Comparison of ENCODE assay signal across 8 cellular contexts in the genomic region with DNA sequence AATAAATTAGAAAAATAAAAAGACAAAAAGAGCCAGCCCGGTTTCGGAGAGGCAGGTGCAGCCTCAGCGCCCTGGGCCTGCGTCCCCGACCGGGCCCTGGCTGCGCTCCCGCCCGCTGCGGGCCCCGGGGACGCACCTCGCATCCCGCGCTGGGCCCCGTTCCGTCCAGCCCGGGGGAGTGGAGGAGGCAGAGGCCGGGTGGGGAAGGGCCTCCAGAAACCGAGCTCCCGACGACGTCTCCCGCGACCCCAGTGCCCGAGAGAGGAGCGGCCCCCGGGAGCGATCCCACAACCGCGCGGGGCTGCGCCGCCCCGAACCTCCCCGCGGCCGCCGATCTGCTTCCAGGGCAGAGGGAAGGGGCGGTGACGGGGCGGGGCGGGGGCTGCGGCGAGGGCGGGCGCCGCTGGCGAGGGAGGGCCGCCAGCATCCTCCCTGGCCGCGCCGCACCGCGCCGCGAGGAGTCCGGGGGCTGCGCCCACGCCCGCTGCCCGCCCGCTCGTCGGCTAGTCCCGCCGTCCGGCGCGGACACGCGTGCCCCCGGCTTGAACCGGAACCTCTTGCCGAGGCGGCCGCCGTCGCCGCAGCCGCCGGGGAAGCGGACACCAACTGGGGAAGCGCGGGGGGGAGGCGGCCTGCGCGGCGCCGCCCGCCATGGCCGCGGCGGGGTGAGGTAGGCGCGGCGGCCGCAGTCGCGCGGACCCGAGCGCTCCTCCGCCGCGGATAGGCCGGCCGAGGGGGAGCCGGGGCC. TPM values are rescaled to one million over a fixed set of nuclear protein-coding genes. Genes with fewer than 3 reads are reported as not detected.
DNase-seq lines count a peak whose midpoint lies in the region; ATAC-seq, FAIRE-seq and TF ChIP-seq lines count a peak whose summit lies in the region.

A gene (plus strand): TSS at position 426 of the 748 bp plus-strand sequence. CDS start 545 bp downstream, outside the sequence.

- no peaks in the 10 kb centered on the region; the same call in 1 of the 2 replicates for H3K27me3 ChIP-seq in KMS-11 (ENCODE audit: insufficient read depth, low read depth)
- H3K27me3 ChIP-seq in right cardiac atrium (ENCODE audit: control insufficient read depth, insufficient read depth) = no peaks in the 10 kb centered on the region

- no peaks in the 10 kb centered on the region for H3K9me3 ChIP-seq in right cardiac atrium (ENCODE audit: control insufficient read depth, low read length)

- peaks cover 38% of the 10 kb centered on the region for H3K79me2 ChIP-seq in KMS-11 (ENCODE audit: insufficient read depth, low read depth)

- intact Hi-C loops in right cardiac atrium (cut with DNase I) = loop anchor here in 2 of 4 donors (5.0 to 10.0 kb wide), 3 partner anchors 211 to 229 kb away; a partner anchor contains a TSS

- H3K9ac ChIP-seq in KMS-11 = peak within 1 kb of the TSS; percentile 74; the same call in 1 of the 2 replicates

- TF ChIP-seq CTCF in KMS-11 (conservative IDR thresholded peaks at IDR 0.05; ENCODE audit: low read depth, low read length) = no peak

- peak within 1 kb of the TSS; percentile 50 for H3K4me3 ChIP-seq in KMS-11 (IDR thresholded peaks at IDR 0.05; ENCODE audit: insufficient read depth, low read depth, low read length)
- H3K4me3 ChIP-seq in right cardiac atrium (ENCODE audit: low read length) = peak within 1 kb of the TSS; percentile 80

- ATAC-seq in GM21723 (IDR thresholded peaks at IDR 0.05; ENCODE audit: unreplicated experiment) (peak; percentile 70), right cardiac atrium (peak; percentile 91 to 94)

- FAIRE-seq in urothelium cell line (lab: Jason Lieb, UNC) = peak; percentile 17

- peak within 1 kb of the TSS; percentile 37; the same call in 1 of the 2 replicates for H3K27ac ChIP-seq in KMS-11
- peak within 1 kb of the TSS; percentile 94 for H3K27ac ChIP-seq in right cardiac atrium (ENCODE audit: low read length)

- peak within 1 kb of the TSS; percentile 91 for H3K4me2 ChIP-seq in KMS-11

- H2AFZ ChIP-seq in KMS-11 (ENCODE audit: low read depth) = peak within 1 kb of the TSS; percentile 77

- under 1% methylated on average over 109 of the region's 109 CpGs for WGBS in right cardiac atrium

- no peaks in the 10 kb centered on the region for H4K20me1 ChIP-seq in KMS-11 (ENCODE audit: insufficient read depth)

- H3K4me1 ChIP-seq in KMS-11 (ENCODE audit: low read depth, poor library complexity, severe bottlenecking) (peaks cover 35% of the 10 kb centered on the region), right cardiac atrium (ENCODE audit: control insufficient read depth, insufficient read depth, low read length) (peaks cover 25% of the 10 kb centered on the region)

- no peaks in the 10 kb centered on the region for H3K36me3 ChIP-seq in KMS-11 (ENCODE audit: insufficient read depth)

- peak; percentile 78 for DNase-seq in ELR (ENCODE audit: low read depth)
- peak; percentile 65 to 83 (median 66) for DNase-seq in T-helper 2 cell
- DNase-seq in amygdala (lab: John Stamatoyannopoulos, UW) = peak in 49 of 56 donors; percentile 7 to 84 (median 65)
- DNase-seq in right cardiac atrium = peak; percentile 81 to 94 (median 93)
- peak; percentile 73 for DNase-seq in putamen (ENCODE audit: low spot score)
- peak; percentile 90 for DNase-seq in urothelium cell line (ENCODE audit: low spot score)

RNA-seq across cellular contexts. Expression of the gene that starts here (rescaled TPM):
- 10 to 100 TPM; 63.7 to 72.1 (median 66.8) TPM for total RNA-seq in right cardiac atrium
- polyA plus RNA-seq in right cardiac atrium = 27.7 TPM

Comparison
In these comparisons a context has a peak if more than half of its experiments do, and no peak if none do; other contexts are left out.
1. Peak in every context shown above with its lines: DNase-seq, ATAC-seq, H3K4me3 ChIP-seq and H3K27ac ChIP-seq.